Comparison of ENCODE assay signal across 1 cellular context in genomic region chr11:77455740-77456139, GRCh38.
TF ChIP-seq lines count a peak whose summit lies in the region.

No MANE protein-coding gene starts in this region.

TF ChIP-seq in GM12878, 131 proteins besides CTCF, POLR2A, EP300 and RAD21 (continued from another document):
- TF ChIP-seq ZBED1 (IDR thresholded peaks at IDR 0.05; ENCODE audit: borderline replicate concordance) (no peak), BMI1 (IDR thresholded peaks at IDR 0.05; ENCODE audit: borderline replicate concordance) (no peak), IKZF2 (IDR thresholded peaks at IDR 0.05) (0 out of 4 replicates have a peak, but pooled peaks of 1 of the 2 experiments have one; percentile 28), TCF7 (IDR thresholded peaks at IDR 0.05; ENCODE audit: borderline replicate concordance) (no peak)
